32 cellular contexts compared by ENCODE assay signal in genomic region chr2:120542911-120543527, GRCh38.
"Had no signal": no experiment of that assay in that cellular context is flagged by ENCODE, and none has a peak within 500 bp of the region (broad histone marks: within the 10 kb centered on the region; RNA-seq: fewer than 3 reads in every experiment).

No MANE protein-coding gene starts in this region.

- H3K9me3 Mint-ChIP-seq: activated CD4-positive, alpha-beta memory T cell treated with anti-CD3 and anti-CD28 coated beads for 36 hours; activated CD4-positive, alpha-beta T cell treated with anti-CD3 and anti-CD28 coated beads, Interleukin-2, amount 10 ng/mL, durations not matched to agents 24 days and 14 days; activated T-cell treated with anti-CD3 and anti-CD28 coated beads, Interleukin-2, amount 50 U/mL, for 4 hours; activated T-helper 17 cell treated with anti-CD3 and anti-CD28 coated beads, Interleukin-2, amount 50 U/mL, for 72 hours; central memory CD8-positive, alpha-beta T cell; dendritic cell treated with granulocyte-macrophage colony-stimulating factor and Interleukin-4, amounts not matched to agents 40 ng/mL and 50 ng/mL, for 4 days; endodermal cell; T-helper 2 cell treated with Interferon-gamma antibody and Interleukin-4, amounts not matched to agents 5 μg/mL and 100 μg/mL, for 36 hours had no signal

- H3K36me3 Mint-ChIP-seq: activated CD4-positive, alpha-beta memory T cell treated with anti-CD3 and anti-CD28 coated beads for 36 hours; activated naive CD8-positive, alpha-beta T cell had no signal

- H3K27me3 ChIP-seq: brain microvascular endothelial cell, esophagus muscularis mucosa had no signal

- H3K27me3 Mint-ChIP-seq: activated naive CD8-positive, alpha-beta T cell had no signal

- H3K4me3 ChIP-seq: coronary artery, dorsolateral prefrontal cortex, esophagus muscularis mucosa, gastroesophageal sphincter had no signal

- DNase-seq: activated CD4-positive, alpha-beta memory T cell treated with anti-CD3 and anti-CD28 coated beads for 36 hours; activated CD4-positive, alpha-beta T cell treated with anti-CD3 and anti-CD28 coated beads for 36 hours; activated CD4-positive, alpha-beta T cell treated with anti-CD3 and anti-CD28 coated beads, Interleukin-2, amount 10 ng/mL, durations not matched to agents 24 days and 14 days; activated CD4-positive, CD25-positive, alpha-beta regulatory T cell; activated CD4-positive, CD25-positive, alpha-beta regulatory T cell treated with anti-CD3 and anti-CD28 coated beads, Interleukin-2, amount 50 U/mL, for 72 hours; activated effector memory CD4-positive, alpha-beta T cell treated with Interleukin-2 at 50 U/mL for 16 hours; activated gamma-delta T cell treated with Interleukin-2 at 50 U/mL for 16 hours; activated naive CD4-positive, alpha-beta T cell treated with anti-CD3 and anti-CD28 coated beads, Interleukin-2, amount 50 U/mL, for 16 hours; activated naive CD4-positive, alpha-beta T cell treated with Interleukin-2 at 50 U/mL for 16 hours; activated T-cell treated with anti-CD3 and anti-CD28 coated beads, Interleukin-2, amount 50 U/mL, for 4 hours; amniotic stem cell; anterior cingulate cortex; brain microvascular endothelial cell; dorsolateral prefrontal cortex; effector memory CD4-positive, alpha-beta T cell; endodermal cell; erythroblast; foreskin keratinocyte; T-helper 1 cell; T-helper 17 cell; T1000; WERI-Rb-1 had no signal

- H3K27ac Mint-ChIP-seq: activated CD4-positive, alpha-beta memory T cell treated with anti-CD3 and anti-CD28 coated beads for 36 hours; activated CD4-positive, alpha-beta T cell treated with anti-CD3 and anti-CD28 coated beads for 36 hours; activated CD4-positive, alpha-beta T cell treated with anti-CD3 and anti-CD28 coated beads, Interleukin-2, amount 10 ng/mL, durations not matched to agents 24 days and 14 days; activated naive CD8-positive, alpha-beta T cell; activated T-helper 17 cell treated with anti-CD3 and anti-CD28 coated beads, Interleukin-2, amount 50 U/mL, for 72 hours; dendritic cell treated with granulocyte-macrophage colony-stimulating factor and Interleukin-4, amounts not matched to agents 40 ng/mL and 50 ng/mL, for 4 days; endodermal cell; T-helper 17 cell; T-helper 2 cell treated with Interferon-gamma antibody and Interleukin-4, amounts not matched to agents 5 μg/mL and 100 μg/mL, for 36 hours had no signal

- H3K4me1 ChIP-seq: foreskin keratinocyte had no signal

- ATAC-seq: activated CD4-positive, alpha-beta T cell treated with anti-CD3 and anti-CD28 coated beads for 36 hours; activated T-cell treated with anti-CD3 and anti-CD28 coated beads, Interleukin-2, amount 50 U/mL, for 4 hours; activated T-helper 17 cell treated with anti-CD3 and anti-CD28 coated beads, Interleukin-2, amount 50 U/mL, for 72 hours; foreskin keratinocyte; T-helper 17 cell had no signal

- H3K4me3 Mint-ChIP-seq: activated CD4-positive, alpha-beta memory T cell treated with anti-CD3 and anti-CD28 coated beads for 36 hours; activated CD4-positive, alpha-beta T cell treated with anti-CD3 and anti-CD28 coated beads for 36 hours; activated CD4-positive, alpha-beta T cell treated with anti-CD3 and anti-CD28 coated beads, Interleukin-2, amount 10 ng/mL, durations not matched to agents 24 days and 14 days; activated naive CD8-positive, alpha-beta T cell; activated T-cell treated with anti-CD3 and anti-CD28 coated beads, Interleukin-2, amount 50 U/mL, for 4 hours; activated T-helper 17 cell treated with anti-CD3 and anti-CD28 coated beads, Interleukin-2, amount 50 U/mL, for 72 hours; central memory CD8-positive, alpha-beta T cell; dendritic cell treated with granulocyte-macrophage colony-stimulating factor and Interleukin-4, amounts not matched to agents 40 ng/mL and 50 ng/mL, for 4 days; endodermal cell; T-helper 17 cell; T-helper 2 cell treated with Interferon-gamma antibody and Interleukin-4, amounts not matched to agents 5 μg/mL and 100 μg/mL, for 36 hours had no signal

- H3K27ac ChIP-seq: brain microvascular endothelial cell, coronary artery, dorsolateral prefrontal cortex, foreskin keratinocyte, WERI-Rb-1 had no signal

- FAIRE-seq: astrocyte, bronchial epithelial cell had no signal

- H3K4me1 Mint-ChIP-seq: activated CD4-positive, alpha-beta T cell treated with anti-CD3 and anti-CD28 coated beads for 36 hours; activated CD4-positive, alpha-beta T cell treated with anti-CD3 and anti-CD28 coated beads, Interleukin-2, amount 10 ng/mL, durations not matched to agents 24 days and 14 days; activated T-helper 17 cell treated with anti-CD3 and anti-CD28 coated beads, Interleukin-2, amount 50 U/mL, for 72 hours; central memory CD8-positive, alpha-beta T cell; T-helper 17 cell had no signal

- H3K9me3 ChIP-seq: esophagus muscularis mucosa, gastroesophageal sphincter had no signal

- H3K36me3 ChIP-seq: brain microvascular endothelial cell, esophagus muscularis mucosa, gastroesophageal sphincter, WERI-Rb-1 had no signal
